Comparison of ENCODE assay signal across 1 cellular context in the genomic region with DNA sequence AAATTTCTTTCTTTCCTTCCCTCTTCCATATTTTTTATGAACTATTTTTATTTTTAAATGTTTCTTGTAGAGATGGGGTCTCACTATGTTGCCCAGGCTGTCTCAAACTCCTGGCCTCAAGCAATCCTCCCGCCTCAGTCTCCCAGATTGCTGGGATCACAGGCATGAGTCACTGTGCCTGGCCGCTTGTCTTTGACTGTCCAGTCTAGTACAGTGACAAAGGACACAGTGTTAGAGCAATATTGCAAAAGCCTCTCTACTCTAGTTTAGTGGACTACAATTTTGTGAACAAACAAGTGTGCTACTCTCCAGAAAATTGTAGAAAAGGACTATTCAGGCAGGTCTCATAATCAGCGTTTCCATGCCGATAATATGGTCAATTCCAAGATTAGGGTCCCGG.
A peak's percentile ranks its signal among the peaks of the same experiment; 100 is the strongest.
TF ChIP-seq lines count a peak whose summit lies in the region.

No MANE protein-coding gene starts in this region.

TF ChIP-seq in K562, 482 proteins besides CTCF, POLR2A, EP300 and RAD21:
- TF ChIP-seq ZNF121 (CRISPR knock-in tag; conservative IDR thresholded peaks at IDR 0.05) (peak; percentile 73), KDM1A (IDR thresholded peaks at IDR 0.05) (0 out of 4 replicates have a peak, but pooled peaks of 1 of the 2 experiments have one; percentile 15), RBM25 (IDR thresholded peaks at IDR 0.05; ENCODE audit: low read depth, low read length, severe bottlenecking) (peak; percentile 7), ZNF778 (CRISPR knock-in tag; IDR thresholded peaks at IDR 0.05) (no peak)
